ENCODE assay signal across 18 cellular contexts in genomic region chr12:1162083-1162760, GRCh38.
DNase-seq lines count a peak whose midpoint lies in the region; FAIRE-seq and TF ChIP-seq lines count a peak whose summit lies in the region.
"Had no signal": no experiment of that assay in that cellular context is flagged by ENCODE, and none has a peak within 500 bp of the region (broad histone marks: within the 10 kb centered on the region; RNA-seq: fewer than 3 reads in every experiment).

No MANE protein-coding gene starts in this region.

- BruUV-seq in A673 (replicated peaks; lab: Mats Ljungman, UMichigan): no TSS peak
- no TSS peak for BruUV-seq in Calu3 (replicated peaks; lab: Mats Ljungman, UMichigan)
- BruUV-seq in OCI-LY7 (replicated peaks; lab: Mats Ljungman, UMichigan): no TSS peak

- H3K27ac ChIP-seq in A673 (ENCODE audit: low read depth, low read length, poor library complexity, severe bottlenecking) (no peak overlapping the region), OCI-LY7 (ENCODE audit: low read depth, low read length, poor library complexity, severe bottlenecking) (no peak overlapping the region)
- H3K27ac ChIP-seq: stomach, uterus had no signal

- no peaks in the 10 kb centered on the region for H3K9me2 ChIP-seq in OCI-LY7 (ENCODE audit: insufficient read depth, low read length)

- no peaks in the 10 kb centered on the region for H4K20me1 ChIP-seq in OCI-LY7 (ENCODE audit: insufficient read depth, low read length)

- no peaks in the 10 kb centered on the region for H3K27me3 Mint-ChIP-seq in activated naive CD8-positive, alpha-beta T cell treated with anti-CD3 and anti-CD28 coated beads for 36 hours
- H3K27me3 Mint-ChIP-seq in Calu3 (ENCODE audit: unreplicated experiment): no peaks in the 10 kb centered on the region
- H3K27me3 Mint-ChIP-seq: activated CD4-positive, alpha-beta T cell treated with anti-CD3 and anti-CD28 coated beads, Interleukin-2, amount 10 ng/mL, durations not matched to agents 24 days and 14 days; CD4-positive, CD25-positive, alpha-beta regulatory T cell had no signal

- no peak overlapping the region for H3K4me2 ChIP-seq in OCI-LY7 (ENCODE audit: low read length)

- POLR2A ChIA-PET in A673 (lab: Charles Lee; ENCODE audit: low non-redundant PET): no interaction called here
- POLR2A ChIA-PET in OCI-LY7 (lab: Charles Lee): interaction anchor here (0.7 to 1.5 kb wide), 3 partner anchors 16 to 912 kb away, joined by 3 to 4 read pairs (median 3); no protein-coding TSS in a partner anchor

- DNase-seq in A673 (ENCODE audit: low spot score): peak; percentile 58
- peak; percentile 65 for DNase-seq in NCI-H146 (lab: John Stamatoyannopoulos, UW)
- peak; percentile 13 for DNase-seq in NCI-H774 (lab: John Stamatoyannopoulos, UW)
- no peak for DNase-seq in frontal cortex (ENCODE audit: low spot score in 2 of 2)
- DNase-seq in activated naive CD8-positive, alpha-beta T cell treated with anti-CD3 and anti-CD28 coated beads for 36 hours: no peak
- DNase-seq in OCI-M2 (lab: John Stamatoyannopoulos, UW; ENCODE audit: unreplicated experiment): no peak
- DNase-seq in Calu3: no peak
- no peak for DNase-seq in OCI-LY7 (ENCODE audit: low spot score)
- DNase-seq: activated CD4-positive, alpha-beta T cell treated with anti-CD3 and anti-CD28 coated beads, Interleukin-2, amount 10 ng/mL, durations not matched to agents 24 days and 14 days; activated naive CD4-positive, alpha-beta T cell treated with Interleukin-2 at 50 U/mL for 16 hours; CD4-positive, CD25-positive, alpha-beta regulatory T cell; dermis blood vessel endothelial cell; mesendoderm; NCI-H1048; right cardiac atrium; stomach; uterus had no signal

- no peaks in the 10 kb centered on the region for H3K79me2 ChIP-seq in OCI-LY7 (ENCODE audit: insufficient read depth, low read depth, low read length)

- peak; percentile 87 for FAIRE-seq in frontal cortex (lab: Jason Lieb, UNC)

- H3K9me3 ChIP-seq in A673 (ENCODE audit: low read depth, low read length, poor library complexity, severe bottlenecking) (no peaks in the 10 kb centered on the region), OCI-LY7 (ENCODE audit: low read length) (no peaks in the 10 kb centered on the region)
- H3K9me3 ChIP-seq: stomach, uterus had no signal

- H3K36me3 ChIP-seq in A673 (ENCODE audit: insufficient read depth, low read length, poor library complexity, severe bottlenecking) (no peaks in the 10 kb centered on the region), OCI-LY7 (ENCODE audit: insufficient read depth, low read length) (no peaks in the 10 kb centered on the region; the same call in 1 of the 2 replicates)
- H3K36me3 ChIP-seq: stomach, uterus had no signal

- no peaks in the 10 kb centered on the region for H3K9me3 Mint-ChIP-seq in activated naive CD8-positive, alpha-beta T cell treated with anti-CD3 and anti-CD28 coated beads for 36 hours
- peaks cover 3% of the 10 kb centered on the region for H3K9me3 Mint-ChIP-seq in Calu3 (ENCODE audit: low read depth, unreplicated experiment)
- H3K9me3 Mint-ChIP-seq: activated CD4-positive, alpha-beta T cell treated with anti-CD3 and anti-CD28 coated beads, Interleukin-2, amount 10 ng/mL, durations not matched to agents 24 days and 14 days; CD4-positive, CD25-positive, alpha-beta regulatory T cell had no signal

- CTCF ChIA-PET in A673 (lab: Charles Lee) (no interaction called here), Calu3 (lab: Charles Lee) (no interaction called here), OCI-LY7 (lab: Charles Lee; ENCODE audit: unreplicated experiment) (no interaction called here)

- peaks cover 12% of the 10 kb centered on the region for H3K4me1 ChIP-seq in A673 (ENCODE audit: insufficient read depth, low read length, poor library complexity, severe bottlenecking)
- no peaks in the 10 kb centered on the region for H3K4me1 ChIP-seq in OCI-LY7 (ENCODE audit: insufficient read depth, low read length, poor library complexity, severe bottlenecking)
- H3K4me1 ChIP-seq: stomach, uterus had no signal

- intact Hi-C loops in A673 (cut with micrococcal nuclease; ENCODE audit: unreplicated experiment) (no loop called here), Calu3 (cut with micrococcal nuclease; ENCODE audit: unreplicated experiment) (no loop called here), OCI-LY7 (cut with micrococcal nuclease; ENCODE audit: unreplicated experiment) (no loop called here)

- no peak overlapping the region for H3K4me3 Mint-ChIP-seq in activated naive CD8-positive, alpha-beta T cell treated with anti-CD3 and anti-CD28 coated beads for 36 hours
- H3K4me3 Mint-ChIP-seq in Calu3 (ENCODE audit: low read depth, unreplicated experiment): no peak overlapping the region
- H3K4me3 Mint-ChIP-seq: activated CD4-positive, alpha-beta T cell treated with anti-CD3 and anti-CD28 coated beads, Interleukin-2, amount 10 ng/mL, durations not matched to agents 24 days and 14 days; CD4-positive, CD25-positive, alpha-beta regulatory T cell; neural crest cell had no signal

- peaks cover 16% of the 10 kb centered on the region for H3K36me3 Mint-ChIP-seq in activated naive CD8-positive, alpha-beta T cell treated with anti-CD3 and anti-CD28 coated beads for 36 hours
- no peaks in the 10 kb centered on the region for H3K36me3 Mint-ChIP-seq in Calu3 (ENCODE audit: insufficient read depth, unreplicated experiment)

- no peaks in the 10 kb centered on the region for H3K27me3 ChIP-seq in A673 (replicated peaks; ENCODE audit: insufficient read depth, low read depth, low read length, poor library complexity)
- H3K27me3 ChIP-seq: stomach, uterus had no signal

- H2AFZ ChIP-seq in OCI-LY7 (ENCODE audit: low read length): no peak overlapping the region

- H3K27ac Mint-ChIP-seq in activated naive CD8-positive, alpha-beta T cell treated with anti-CD3 and anti-CD28 coated beads for 36 hours: no peak overlapping the region
- H3K27ac Mint-ChIP-seq in Calu3 (ENCODE audit: unreplicated experiment): no peak overlapping the region
- H3K27ac Mint-ChIP-seq: activated CD4-positive, alpha-beta T cell treated with anti-CD3 and anti-CD28 coated beads, Interleukin-2, amount 10 ng/mL, durations not matched to agents 24 days and 14 days had no signal

- TF ChIP-seq CTCF in A673 (conservative IDR thresholded peaks at IDR 0.05; ENCODE audit: low read depth, low read length) (no peak), Calu3 (IDR thresholded peaks at IDR 0.05; ENCODE audit: unreplicated experiment) (no peak), OCI-LY7 (conservative IDR thresholded peaks at IDR 0.05; ENCODE audit: low read length) (no peak)

- peaks cover 4% of the 10 kb centered on the region for H3K4me1 Mint-ChIP-seq in activated naive CD8-positive, alpha-beta T cell treated with anti-CD3 and anti-CD28 coated beads for 36 hours
- H3K4me1 Mint-ChIP-seq in Calu3 (ENCODE audit: low read depth, unreplicated experiment): no peaks in the 10 kb centered on the region
- H3K4me1 Mint-ChIP-seq: activated CD4-positive, alpha-beta T cell treated with anti-CD3 and anti-CD28 coated beads, Interleukin-2, amount 10 ng/mL, durations not matched to agents 24 days and 14 days had no signal

- H3K4me3 ChIP-seq in A673 (ENCODE audit: low read depth, low read length, poor library complexity, severe bottlenecking): no peak overlapping the region
- H3K4me3 ChIP-seq in OCI-LY7 (ENCODE audit: low read depth, low read length, poor library complexity, severe bottlenecking): no peak overlapping the region
- H3K4me3 ChIP-seq: stomach, uterus had no signal

Comparison
In these comparisons a context has a peak if more than half of its experiments do, and no peak if none do; other contexts are left out.
1. DNase-seq: peak in A673 (single experiment), NCI-H146 (single experiment) and NCI-H774 (single experiment); none in frontal cortex (0 of 2), activated naive CD8-positive, alpha-beta T cell treated with anti-CD3 and anti-CD28 coated beads for 36 hours (single experiment), OCI-M2 (single experiment), Calu3 (single experiment) and OCI-LY7 (single experiment).